27 cellular contexts compared by ENCODE assay signal in genomic region chr14:89500303-89500702, GRCh38.
"Had no signal": no experiment of that assay in that cellular context is flagged by ENCODE, and none has a peak within 500 bp of the region (broad histone marks: within the 10 kb centered on the region; RNA-seq: fewer than 3 reads in every experiment).

No MANE protein-coding gene starts in this region.

- H3K27me3 Mint-ChIP-seq: activated CD4-positive, alpha-beta memory T cell treated with anti-CD3 and anti-CD28 coated beads for 36 hours; activated CD4-positive, alpha-beta T cell treated with anti-CD3 and anti-CD28 coated beads for 36 hours; activated CD4-positive, alpha-beta T cell treated with anti-CD3 and anti-CD28 coated beads, Interleukin-2, amount 10 ng/mL, durations not matched to agents 7 days and 5 days had no signal

- H3K4me3 Mint-ChIP-seq: activated CD4-positive, alpha-beta memory T cell treated with anti-CD3 and anti-CD28 coated beads for 36 hours; activated CD4-positive, alpha-beta T cell treated with anti-CD3 and anti-CD28 coated beads for 36 hours; activated CD4-positive, alpha-beta T cell treated with anti-CD3 and anti-CD28 coated beads, Interleukin-2, amount 10 ng/mL, durations not matched to agents 7 days and 5 days; activated naive CD4-positive, alpha-beta T cell treated with anti-CD3 and anti-CD28 coated beads for 36 hours; activated T-helper 1 cell treated with anti-CD3 and anti-CD28 coated beads, Interleukin-12 subunit alpha, Interleukin-12 subunit beta, Interleukin-2, Interleukin-4 antibody, amounts not matched to agents 30 ng/mL and 10 ng/mL and 1 ng/mL, durations not matched to agents 14 hours and 24 hours and 36 hours had no signal

- ATAC-seq: activated CD4-positive, alpha-beta T cell treated with anti-CD3 and anti-CD28 coated beads for 36 hours; activated naive CD4-positive, alpha-beta T cell treated with anti-CD3 and anti-CD28 coated beads, Interleukin-2, amount 50 U/mL, for 72 hours; body of pancreas; Panc1 had no signal

- H3K27ac ChIP-seq: adrenal gland, body of pancreas, breast epithelium, SJCRH30, SK-N-MC, WERI-Rb-1 had no signal

- H3K4me1 ChIP-seq: body of pancreas, breast epithelium had no signal

- DNase-seq: activated CD4-positive, alpha-beta memory T cell treated with anti-CD3 and anti-CD28 coated beads for 36 hours; activated CD4-positive, alpha-beta T cell treated with anti-CD3 and anti-CD28 coated beads for 36 hours; activated CD4-positive, alpha-beta T cell treated with anti-CD3 and anti-CD28 coated beads, Interleukin-2, amount 10 ng/mL, durations not matched to agents 7 days and 5 days; activated gamma-delta T cell treated with Interleukin-2 at 50 U/mL for 16 hours; activated naive CD4-positive, alpha-beta T cell treated with anti-CD3 and anti-CD28 coated beads for 36 hours; activated T-cell treated with anti-CD3 and anti-CD28 coated beads, Interleukin-2, amount 50 U/mL, for 1 hour; adrenal gland; body of pancreas; Karpas-422; KBM-7; NCI-H1048; NCI-H1105 treated with DMSO at 0.1 percent for 48 hours; NCI-H1436; NCI-H1694; NCI-H1930; NCI-H2081 treated with DMSO at 0.1 percent for 48 hours; NCI-H345; NCI-H524 treated with DMSO at 0.1 percent for 48 hours; SHP77; SJCRH30; T1000; WERI-Rb-1 had no signal

- H3K36me3 Mint-ChIP-seq: activated CD4-positive, alpha-beta memory T cell treated with anti-CD3 and anti-CD28 coated beads for 36 hours; activated naive CD4-positive, alpha-beta T cell treated with anti-CD3 and anti-CD28 coated beads, Interleukin-2, amount 50 U/mL, for 72 hours had no signal

- H3K9me3 ChIP-seq: adrenal gland, body of pancreas, breast epithelium, SJCRH30 had no signal

- H3K27ac Mint-ChIP-seq: activated CD4-positive, alpha-beta memory T cell treated with anti-CD3 and anti-CD28 coated beads for 36 hours; activated CD4-positive, alpha-beta T cell treated with anti-CD3 and anti-CD28 coated beads for 36 hours; activated CD4-positive, alpha-beta T cell treated with anti-CD3 and anti-CD28 coated beads, Interleukin-2, amount 10 ng/mL, durations not matched to agents 7 days and 5 days; activated naive CD4-positive, alpha-beta T cell treated with anti-CD3 and anti-CD28 coated beads for 36 hours; activated naive CD4-positive, alpha-beta T cell treated with anti-CD3 and anti-CD28 coated beads, Interleukin-2, amount 50 U/mL, for 72 hours; activated T-helper 1 cell treated with anti-CD3 and anti-CD28 coated beads, Interleukin-12 subunit alpha, Interleukin-12 subunit beta, Interleukin-2, Interleukin-4 antibody, amounts not matched to agents 30 ng/mL and 10 ng/mL and 1 ng/mL, durations not matched to agents 14 hours and 24 hours and 36 hours had no signal

- H3K27me3 ChIP-seq: adrenal gland, body of pancreas, breast epithelium, SJCRH30 had no signal

- H3K9me3 Mint-ChIP-seq: activated CD4-positive, alpha-beta memory T cell treated with anti-CD3 and anti-CD28 coated beads for 36 hours; activated CD4-positive, alpha-beta T cell treated with anti-CD3 and anti-CD28 coated beads, Interleukin-2, amount 10 ng/mL, durations not matched to agents 7 days and 5 days; activated naive CD4-positive, alpha-beta T cell treated with anti-CD3 and anti-CD28 coated beads for 36 hours; activated naive CD4-positive, alpha-beta T cell treated with anti-CD3 and anti-CD28 coated beads, Interleukin-2, amount 50 U/mL, for 72 hours; activated T-helper 1 cell treated with anti-CD3 and anti-CD28 coated beads, Interleukin-12 subunit alpha, Interleukin-12 subunit beta, Interleukin-2, Interleukin-4 antibody, amounts not matched to agents 30 ng/mL and 10 ng/mL and 1 ng/mL, durations not matched to agents 14 hours and 24 hours and 36 hours had no signal

- H3K4me3 ChIP-seq: adrenal gland, body of pancreas, breast epithelium, SJCRH30, SK-N-MC had no signal

- H3K36me3 ChIP-seq: adrenal gland, breast epithelium, SJCRH30, WERI-Rb-1 had no signal
